In the genomic region with DNA sequence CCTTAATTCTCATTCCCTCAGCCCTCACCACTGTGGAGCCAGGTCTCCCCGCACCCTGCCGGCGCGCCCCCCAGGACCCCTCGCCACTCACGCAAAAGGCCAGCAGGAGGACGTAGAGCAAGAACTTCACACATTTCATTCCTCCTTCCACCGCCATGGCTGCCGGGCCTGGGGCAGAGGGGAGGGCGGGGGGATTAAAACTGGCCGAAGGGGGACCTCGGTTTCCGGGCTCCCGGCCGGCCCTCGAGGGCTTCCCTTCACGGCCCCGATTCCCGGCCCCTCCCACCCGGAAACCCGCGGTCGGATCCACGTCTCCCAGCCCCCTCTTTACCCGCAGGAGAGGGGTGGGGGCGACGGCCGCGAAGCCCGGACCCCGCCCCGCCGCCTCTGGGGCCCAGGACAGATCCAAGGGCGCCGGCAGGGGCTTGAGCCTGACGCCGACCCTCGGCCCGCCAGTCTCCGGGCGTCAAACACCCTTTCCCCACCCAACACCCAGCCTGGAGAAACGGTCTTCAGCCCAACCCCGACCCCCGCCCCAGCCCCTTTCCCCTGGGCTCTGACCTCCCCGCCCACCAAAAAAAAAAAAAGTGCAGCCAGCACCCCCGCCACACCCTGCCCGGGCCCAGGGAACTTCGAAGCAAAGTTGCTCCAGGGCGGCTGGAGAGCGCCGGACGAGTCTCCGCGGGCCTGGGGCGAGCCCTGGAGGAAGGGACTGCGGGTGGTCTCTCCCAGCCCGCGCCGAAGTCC, we compare ENCODE assay signal across 8 cellular contexts. TPM values are rescaled to one million over a fixed set of nuclear protein-coding genes. Genes with fewer than 3 reads are reported as not detected.
DNase-seq lines count a peak whose midpoint lies in the region; TF ChIP-seq lines count a peak whose summit lies in the region.

No MANE protein-coding gene starts in this region.

- POLR2A ChIA-PET in MCF 10A (lab: Yijun Ruan, JAX): interaction anchor here (1.0 to 3.1 kb wide), 14 partner anchors 11 to 1403 kb away, joined by 3 to 41 read pairs (median 8); partner anchors contain the start of genes BLOC1S1, COPZ1, ORMDL2 and PYM1

- CTCF ChIA-PET in MCF 10A (lab: Yijun Ruan, JAX): interaction anchor here (0.7 to 2.8 kb wide), 2 partner anchors 12 to 137 kb away, joined by 3 to 40 read pairs; no protein-coding TSS in a partner anchor

- no TSS peak for BruUV-seq in MCF 10A (replicated peaks; lab: Mats Ljungman, UMichigan)

- H3K4me3 ChIP-seq in skin epidermis: peak overlapping the region; percentile 68 to 92 (median 78)

- H3K27ac ChIP-seq in skin epidermis: peak overlapping the region; percentile 87 to 100 (median 98)

- H3K9me3 Mint-ChIP-seq in activated CD4-positive, alpha-beta T cell treated with anti-CD3 and anti-CD28 coated beads, Interleukin-2, amount 10 ng/mL, durations not matched to agents 24 days and 14 days: no peaks in the 10 kb centered on the region
- H3K9me3 Mint-ChIP-seq in MCF 10A (ENCODE audit: unreplicated experiment): no peaks in the 10 kb centered on the region

- H3K27ac Mint-ChIP-seq in activated CD4-positive, alpha-beta T cell treated with anti-CD3 and anti-CD28 coated beads, Interleukin-2, amount 10 ng/mL, durations not matched to agents 24 days and 14 days: peak overlapping the region; percentile 79
- H3K27ac Mint-ChIP-seq in MCF 10A (ENCODE audit: low read depth, unreplicated experiment): peak overlapping the region; percentile 82

- H3K27me3 Mint-ChIP-seq in activated CD4-positive, alpha-beta T cell treated with anti-CD3 and anti-CD28 coated beads, Interleukin-2, amount 10 ng/mL, durations not matched to agents 24 days and 14 days: no peaks in the 10 kb centered on the region
- no peaks in the 10 kb centered on the region for H3K27me3 Mint-ChIP-seq in MCF 10A (ENCODE audit: insufficient read depth, unreplicated experiment)

- intact Hi-C loops in activated CD4-positive, alpha-beta T cell treated with anti-CD3 and anti-CD28 coated beads, Interleukin-2, amount 10 ng/mL, durations not matched to agents 24 days and 14 days (cut with micrococcal nuclease): no loop called here
- intact Hi-C loops in MCF 10A (cut with micrococcal nuclease): loop anchor here (2.0 kb wide), 1 partner anchor 48 kb away; a partner anchor contains a TSS

- peak; percentile 74 for DNase-seq in activated CD4-positive, alpha-beta T cell treated with anti-CD3 and anti-CD28 coated beads, Interleukin-2, amount 10 ng/mL, durations not matched to agents 24 days and 14 days
- DNase-seq in activated CD4-positive, alpha-beta T cell treated with anti-CD3 and anti-CD28 coated beads, Interleukin-2, amount 50 U/mL, for 4 hours: no peak
- DNase-seq in H4 (ENCODE audit: low spot score): peak; percentile 40
- DNase-seq in NCI-H748 treated with DMSO at 0.1 percent for 48 hours (lab: John Stamatoyannopoulos, UW): peak; percentile 22
- DNase-seq in MCF 10A (ENCODE audit: unreplicated experiment): peak; percentile 62
- peak; percentile 68 for DNase-seq in iris pigment epithelial cell (ENCODE audit: low read depth)
- DNase-seq in NCI-H187 treated with DMSO at 0.1 percent for 48 hours (lab: John Stamatoyannopoulos, UW): no peak

- TF ChIP-seq CTCF in MCF 10A (IDR thresholded peaks at IDR 0.05; ENCODE audit: unreplicated experiment): no peak

- H3K36me3 Mint-ChIP-seq in activated CD4-positive, alpha-beta T cell treated with anti-CD3 and anti-CD28 coated beads, Interleukin-2, amount 10 ng/mL, durations not matched to agents 24 days and 14 days (ENCODE audit: low read depth): peaks cover 28% of the 10 kb centered on the region
- H3K36me3 Mint-ChIP-seq in MCF 10A (ENCODE audit: insufficient read depth, unreplicated experiment): peaks cover 47% of the 10 kb centered on the region

- peak overlapping the region; percentile 92 for H3K4me3 Mint-ChIP-seq in activated CD4-positive, alpha-beta T cell treated with anti-CD3 and anti-CD28 coated beads, Interleukin-2, amount 10 ng/mL, durations not matched to agents 24 days and 14 days
- peak overlapping the region; percentile 76 for H3K4me3 Mint-ChIP-seq in MCF 10A (ENCODE audit: unreplicated experiment)

- peaks cover 36% of the 10 kb centered on the region for H3K4me1 Mint-ChIP-seq in activated CD4-positive, alpha-beta T cell treated with anti-CD3 and anti-CD28 coated beads, Interleukin-2, amount 10 ng/mL, durations not matched to agents 24 days and 14 days
- H3K4me1 Mint-ChIP-seq in MCF 10A (ENCODE audit: insufficient read depth, unreplicated experiment): peaks cover 22% of the 10 kb centered on the region

RNA-seq across cellular contexts. Expression of gene CD63, which starts 0.5 kb away (rescaled TPM):
- 190 and 196 TPM in 2 replicates for total RNA-seq in activated CD4-positive, alpha-beta T cell treated with anti-CD3 and anti-CD28 coated beads, Interleukin-2, amount 10 ng/mL, durations not matched to agents 24 days and 14 days
- 1,118 and 1,197 TPM in 2 replicates for total RNA-seq in H4 (2014; rRNA removed; shearing (Covaris generic))
- total RNA-seq in MCF 10A (2022): 552 and 724 TPM in 2 replicates

RNA-seq across cellular contexts. Expression of gene RDH5, which starts 8.2 kb away (rescaled TPM):
- total RNA-seq in activated CD4-positive, alpha-beta T cell treated with anti-CD3 and anti-CD28 coated beads, Interleukin-2, amount 10 ng/mL, durations not matched to agents 24 days and 14 days: 7.1 and 8.4 TPM in 2 replicates
- total RNA-seq in H4 (2014; rRNA removed; shearing (Covaris generic)): 0.49 and 0.81 TPM in 2 replicates
- 2.5 and 3.9 TPM in 2 replicates for total RNA-seq in MCF 10A (2022)

RNA-seq across cellular contexts. Expression of gene BLOC1S1, which starts 12.5 kb away (rescaled TPM):
- total RNA-seq in activated CD4-positive, alpha-beta T cell treated with anti-CD3 and anti-CD28 coated beads, Interleukin-2, amount 10 ng/mL, durations not matched to agents 24 days and 14 days: 62.7 and 64.8 TPM in 2 replicates
- total RNA-seq in H4 (2014; rRNA removed; shearing (Covaris generic)): 116 and 160 TPM in 2 replicates
- 75.8 and 84.3 TPM in 2 replicates for total RNA-seq in MCF 10A (2022)

RNA-seq across cellular contexts. Expression of gene GDF11, which starts 14.6 kb away (rescaled TPM):
- 14.3 and 15.1 TPM in 2 replicates for total RNA-seq in activated CD4-positive, alpha-beta T cell treated with anti-CD3 and anti-CD28 coated beads, Interleukin-2, amount 10 ng/mL, durations not matched to agents 24 days and 14 days
- total RNA-seq in H4 (2014; rRNA removed; shearing (Covaris generic)): 7.7 and 8.4 TPM in 2 replicates
- total RNA-seq in MCF 10A (2022): 1.9 TPM in 2 replicates

RNA-seq across cellular contexts. Expression of gene ITGA7, which starts 20.7 kb away (rescaled TPM):
- total RNA-seq in activated CD4-positive, alpha-beta T cell treated with anti-CD3 and anti-CD28 coated beads, Interleukin-2, amount 10 ng/mL, durations not matched to agents 24 days and 14 days: 0.65 and 1.5 TPM in 2 replicates
- 0.88 and 1.2 TPM in 2 replicates for total RNA-seq in H4 (2014; rRNA removed; shearing (Covaris generic))
- 2.1 and 3.0 TPM in 2 replicates for total RNA-seq in MCF 10A (2022)

Comparison
In these comparisons a context has a peak if more than half of its experiments do, and no peak if none do; other contexts are left out.
1. DNase-seq: peak in activated CD4-positive, alpha-beta T cell treated with anti-CD3 and anti-CD28 coated beads, Interleukin-2, amount 10 ng/mL, durations not matched to agents 24 days and 14 days (single experiment), H4 (single experiment), NCI-H748 treated with DMSO at 0.1 percent for 48 hours (single experiment), MCF 10A (single experiment) and iris pigment epithelial cell (single experiment); none in activated CD4-positive, alpha-beta T cell treated with anti-CD3 and anti-CD28 coated beads, Interleukin-2, amount 50 U/mL, for 4 hours (0 of 2) and NCI-H187 treated with DMSO at 0.1 percent for 48 hours (single experiment).